13 cellular contexts compared by ENCODE assay signal in genomic region chr4:40225497-40225896, GRCh38. TPM values are rescaled to one million over a fixed set of nuclear protein-coding genes. Genes with fewer than 3 reads are reported as not detected.
DNase-seq lines count a peak whose midpoint lies in the region; ATAC-seq, FAIRE-seq and TF ChIP-seq lines count a peak whose summit lies in the region.
"Had no signal": no experiment of that assay in that cellular context is flagged by ENCODE, and none has a peak within 500 bp of the region (broad histone marks: within the 10 kb centered on the region; RNA-seq: fewer than 3 reads in every experiment).

No MANE protein-coding gene starts in this region.

- H3K4me1 Mint-ChIP-seq in activated naive CD4-positive, alpha-beta T cell treated with anti-CD3 and anti-CD28 coated beads, Interleukin-2, amount 10 ng/mL, durations not matched to agents 7 days and 5 days: peaks cover 92% of the 10 kb centered on the region

- H4K20me1 ChIP-seq in K562 (replicated peaks; ENCODE audit: control insufficient read depth, insufficient read depth, low read length): no peaks in the 10 kb centered on the region

- ATAC-seq in K562 (peak; percentile 28), GM21619 (IDR thresholded peaks at IDR 0.05; ENCODE audit: unreplicated experiment) (no peak)
- ATAC-seq in stimulated activated naive CD8-positive, alpha-beta T cell treated with anti-CD3 and anti-CD28 coated beads, Interleukin-15, Interleukin-2, amounts not matched to agents 100 U/mL and 50 U/mL, for 24 hours: no peak
- ATAC-seq: left ventricle myocardium superior had no signal

- no peak for TF ChIP-seq RAD21 in K562 (CRISPR knock-in tag; conservative IDR thresholded peaks at IDR 0.05 in 1 of 2, IDR thresholded peaks at IDR 0.05 in 1 of 2)

- TF ChIP-seq POLR2A in K562 (conservative IDR thresholded peaks at IDR 0.05): no peak

- H3K4me1 ChIP-seq in K562 (replicated peaks in 1 of 2; ENCODE audit: control insufficient read depth in 2 of 2, insufficient read depth in 2 of 2, low read length in 2 of 2): peaks cover 6 to 8% of the 10 kb centered on the region in 2 experiments; a peak in 4 of 5 replicates

- H3K27ac ChIP-seq in SK-N-MC (peak overlapping the region; percentile 71), K562 (ENCODE audit: extremely low read depth, low read depth, low read length) (peak overlapping the region; percentile 36; the same call in 1 of the 3 replicates)

- in situ Hi-C loops in K562 (cut with MboI): no loop called here

- TF ChIP-seq CTCF in K562 (IDR thresholded peaks at IDR 0.05 in 2 of 3, conservative IDR thresholded peaks at IDR 0.05 in 1 of 3; ENCODE audit: insufficient read depth in 2 of 3, low read depth in 1 of 3, low read length in 3 of 3): no peak

- H3K4me2 ChIP-seq in K562 (ENCODE audit: insufficient read depth, low read length): no peak overlapping the region

- CTCF ChIA-PET in activated naive CD4-positive, alpha-beta T cell treated with anti-CD3 and anti-CD28 coated beads, Interleukin-2, amount 10 ng/mL, durations not matched to agents 7 days and 5 days (lab: Charles Lee): interaction anchor here (0.7 to 2.5 kb wide), 2 partner anchors 76 to 84 kb away, joined by 3 to 10 read pairs; no protein-coding TSS in a partner anchor
- CTCF ChIA-PET in K562 (lab: Yijun Ruan, JAX; ENCODE audit: low intra/inter-chr PET ratio) (no interaction called here), HEK293T (lab: Yijun Ruan, JAX) (no interaction called here)

- H3K36me3 Mint-ChIP-seq in activated naive CD4-positive, alpha-beta T cell treated with anti-CD3 and anti-CD28 coated beads, Interleukin-2, amount 10 ng/mL, durations not matched to agents 7 days and 5 days: peaks cover 73% of the 10 kb centered on the region

- H3K79me2 ChIP-seq in K562 (ENCODE audit: control insufficient read depth, insufficient read depth, low read length): peaks cover 71% of the 10 kb centered on the region

- H3K4me3 Mint-ChIP-seq in activated naive CD4-positive, alpha-beta T cell treated with anti-CD3 and anti-CD28 coated beads, Interleukin-2, amount 10 ng/mL, durations not matched to agents 7 days and 5 days: peak overlapping the region; percentile 52

- peak overlapping the region; percentile 86 for H3K27ac Mint-ChIP-seq in activated naive CD4-positive, alpha-beta T cell treated with anti-CD3 and anti-CD28 coated beads, Interleukin-2, amount 10 ng/mL, durations not matched to agents 7 days and 5 days

- H3K4me3 ChIP-seq in SK-N-MC (no peak overlapping the region), K562 (no peak overlapping the region)

- H3K27me3 Mint-ChIP-seq in activated naive CD4-positive, alpha-beta T cell treated with anti-CD3 and anti-CD28 coated beads, Interleukin-2, amount 10 ng/mL, durations not matched to agents 7 days and 5 days: no peaks in the 10 kb centered on the region

- 100% methylated on average over 5 of the region's 5 CpGs for WGBS in K562 (ENCODE audit: insufficient coverage, low coverage, missing lambda C conversion rate)

- H3K9ac ChIP-seq in SK-N-MC (ENCODE audit: insufficient read length) (no peak overlapping the region), K562 (ENCODE audit: insufficient read depth in 1 of 2, low read depth in 2 of 2, low read length in 2 of 2) (no peak overlapping the region)

- H3K9me1 ChIP-seq in K562 (ENCODE audit: control insufficient read depth, insufficient read depth, low read length): no peaks in the 10 kb centered on the region

- H3K9me3 Mint-ChIP-seq in activated naive CD4-positive, alpha-beta T cell treated with anti-CD3 and anti-CD28 coated beads, Interleukin-2, amount 10 ng/mL, durations not matched to agents 7 days and 5 days: no peaks in the 10 kb centered on the region

- no peak overlapping the region for H2AFZ ChIP-seq in K562 (ENCODE audit: low read depth, low read length)

- intact Hi-C loops in K562 (cut with micrococcal nuclease): loop anchor here (5.0 kb wide), 1 partner anchor 73 kb away; no protein-coding TSS in a partner anchor

- H3K27me3 ChIP-seq in K562 (ENCODE audit: control insufficient read depth in 2 of 2, insufficient read depth in 2 of 2, low read length in 2 of 2): no peaks in the 10 kb centered on the region

- TF ChIP-seq EP300 in K562 (IDR thresholded peaks at IDR 0.05; ENCODE audit: low read length): no peak

- H3K9me3 ChIP-seq in SK-N-MC (ENCODE audit: low read depth, low read length) (no peaks in the 10 kb centered on the region; the same call in 1 of the 2 replicates), K562 (replicated peaks; ENCODE audit: control insufficient read depth, insufficient read depth, low read depth, low read length) (no peaks in the 10 kb centered on the region)

- no peak for DNase-seq in activated naive CD4-positive, alpha-beta T cell treated with anti-CD3 and anti-CD28 coated beads, Interleukin-2, amount 10 ng/mL, durations not matched to agents 7 days and 5 days
- DNase-seq in activated naive CD4-positive, alpha-beta T cell treated with anti-CD3 and anti-CD28 coated beads, Interleukin-2, amount 50 U/mL, for 16 hours: no peak
- DNase-seq in SK-N-MC (ENCODE audit: low read depth, low spot score): no peak
- DNase-seq in K562 (ENCODE audit: extremely low read depth in 1 of 4, low spot score in 3 of 4): no peak
- DNase-seq in stimulated activated naive CD8-positive, alpha-beta T cell treated with anti-CD3 and anti-CD28 coated beads, Interleukin-15, Interleukin-2, amounts not matched to agents 100 U/mL and 50 U/mL, for 24 hours: peak; percentile 9
- no peak for DNase-seq in HEK293T (ENCODE audit: extremely low spot score)
- DNase-seq in NCI-H1092 (lab: John Stamatoyannopoulos, UW): no peak
- DNase-seq: DMS153; foreskin melanocyte; left ventricle myocardium superior; NCI-H1417; NK-92 treated with Interleukin-12 subunit alpha and Interleukin-12 subunit beta, amount 100 ng/mL, for 24 hours had no signal

- no peak for FAIRE-seq in K562 (lab: Jason Lieb, UNC)

- no TSS peak for BruUV-seq in K562 (replicated peaks; lab: Mats Ljungman, UMichigan)

- H3K36me3 ChIP-seq in SK-N-MC (ENCODE audit: insufficient read depth, low read length) (peaks cover 55% of the 10 kb centered on the region), K562 (ENCODE audit: control insufficient read depth, insufficient read depth, low read length) (peaks cover 40% of the 10 kb centered on the region; the same call in 2 of the 3 replicates)

- POLR2A ChIA-PET in K562 (lab: Yijun Ruan, JAX): interaction anchor here (0.6 to 4.0 kb wide), 2 partner anchors 11 to 239 kb away, joined by 3 to 19 read pairs; no protein-coding TSS in a partner anchor
- POLR2A ChIA-PET in HEK293T (lab: Yijun Ruan, JAX): interaction anchor here (0.6 kb wide), 1 partner anchor 13 kb away, joined by 3 read pairs; no protein-coding TSS in a partner anchor

TF ChIP-seq in K562, 482 proteins besides CTCF, POLR2A, EP300 and RAD21 (continues in another document):
- no peak for TF ChIP-seq ZNF551 (CRISPR knock-in tag; IDR thresholded peaks at IDR 0.05)

TF ChIP-seq in HEK293T, 16 proteins besides CTCF, POLR2A, EP300 and RAD21:
- no peak for TF ChIP-seq NFRKB (IDR thresholded peaks at IDR 0.05)
- no peak for TF ChIP-seq BHLHE40 (IDR thresholded peaks at IDR 0.05; ENCODE audit: borderline replicate concordance)
- no peak for TF ChIP-seq FOXM1 (IDR thresholded peaks at IDR 0.05; ENCODE audit: borderline replicate concordance)
- TF ChIP-seq SP1 (IDR thresholded peaks at IDR 0.05): no peak
- no peak for TF ChIP-seq ELF4 (IDR thresholded peaks at IDR 0.05)
- no peak for TF ChIP-seq FOXK2 (IDR thresholded peaks at IDR 0.05)

RNA-seq across cellular contexts. Expression of gene RHOH, which starts 28.7 kb away (rescaled TPM):
- 11.2 and 13.2 TPM in 2 replicates for total RNA-seq in K562 (2011; cell fraction: chromatin; rRNA removed; ENCODE audit: low replicate concordance)
- 5.3 and 7.5 TPM in 2 replicates for total RNA-seq in K562 (2011; cell fraction: nucleolus; rRNA removed)
- 13.0 and 13.2 TPM in 2 replicates for total RNA-seq in K562 (2011; cell fraction: nucleoplasm; rRNA removed)
- total RNA-seq in K562 (2014; rRNA removed): 15.8 and 20.3 TPM in 2 replicates
- 18.1 and 19.0 TPM in 2 replicates for total RNA-seq in K562 (2014; rRNA removed; fragmentation: Illumina TruSeq; extraction: Trizol)
- total RNA-seq in K562 (2015; rRNA removed; fragmentation: Illumina TruSeq; extraction: Trizol): 17.3 and 17.4 TPM in 2 replicates
- total RNA-seq in K562 (2021): 24.0 and 26.3 TPM in 2 replicates
- polyA plus RNA-seq in K562 (2011; rRNA removed): 1.4 and 14.3 TPM in 2 replicates
- 1.2 and 10.9 TPM in 2 replicates for polyA plus RNA-seq in K562 (2011; cell fraction: cytosol; rRNA removed)
- polyA plus RNA-seq in K562 (2011; cell fraction: nucleus; rRNA removed): 1.3 and 6.8 TPM in 2 replicates
- polyA plus RNA-seq in K562 (2012): 25.9 and 68.3 TPM in 2 replicates
- 25.5 and 26.7 TPM in 2 replicates for polyA plus RNA-seq in K562 (2014; fragmentation: Illumina TruSeq; extraction: Trizol)
- 10 to 100 TPM; 27.2 to 37.7 TPM for polyA plus RNA-seq in K562 (2014; fragmentation: Nextera tagmentation; extraction: Ambion mirVana)
- polyA plus RNA-seq in K562 (2014; rRNA removed): 23.2 and 32.5 TPM in 2 replicates
- 1.8 and 13.2 TPM in 2 replicates for polyA minus RNA-seq in K562 (2011; rRNA and poly(A)+ RNA removed)
- 0.91 and 4.9 TPM in 2 replicates for polyA minus RNA-seq in K562 (2011; cell fraction: cytosol; rRNA and poly(A)+ RNA removed)
- 0.89 and 6.3 TPM in 2 replicates for polyA minus RNA-seq in K562 (2011; cell fraction: nucleus; rRNA and poly(A)+ RNA removed)
